ENCODE assay signal across 1 cellular context in the genomic region with DNA sequence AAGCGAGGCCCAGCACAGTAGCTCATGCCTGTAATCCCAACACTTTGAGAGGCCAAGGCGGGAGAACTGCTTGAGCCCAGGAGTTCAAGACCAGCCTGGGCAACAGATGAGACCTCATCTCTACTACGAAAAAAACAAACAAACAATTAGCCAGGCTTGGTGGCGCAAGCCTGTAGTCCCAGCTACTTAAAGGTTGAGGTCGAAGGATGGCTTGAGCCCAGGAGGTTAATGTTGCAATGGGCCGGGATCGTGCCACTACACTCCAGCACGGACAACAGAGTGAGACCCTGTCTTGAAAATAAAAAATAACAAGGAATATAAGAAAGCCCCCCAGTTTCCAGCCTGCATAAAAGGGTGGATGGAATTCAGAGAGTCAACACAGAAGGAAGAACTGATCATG.
TF ChIP-seq lines count a peak whose summit lies in the region.

No MANE protein-coding gene starts in this region.

TF ChIP-seq in A549, 52 proteins besides CTCF, POLR2A, EP300 and RAD21 (continued from another document):
- no peak for TF ChIP-seq ZC3H11A (IDR thresholded peaks at IDR 0.05)
- TF ChIP-seq ZFP36 (IDR thresholded peaks at IDR 0.05; ENCODE audit: borderline replicate concordance, partially characterized antibody) = no peak
- TF ChIP-seq HOXB13 (CRISPR knock-in tag; IDR thresholded peaks at IDR 0.05; ENCODE audit: low read depth) = no peak
